ENCODE assay signal across 20 cellular contexts in the genomic region with DNA sequence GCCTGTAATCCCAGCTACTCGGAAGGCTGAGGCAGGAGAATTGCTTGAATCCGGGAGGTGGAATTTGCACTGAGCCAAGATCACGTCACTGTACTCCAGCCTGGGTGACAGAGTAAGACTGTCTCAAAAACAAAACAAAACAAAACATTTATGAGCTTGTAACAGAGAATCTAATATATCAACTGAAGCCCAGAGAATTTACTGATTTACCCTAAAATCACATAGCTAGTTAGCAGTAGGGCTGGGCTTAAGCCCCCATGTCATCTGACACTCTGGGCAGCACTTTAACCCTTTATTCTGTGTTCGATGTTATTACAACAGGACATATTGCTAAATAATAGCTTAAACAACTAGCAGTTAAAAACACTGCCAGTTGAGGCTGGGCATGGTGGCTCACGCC.
DNase-seq lines count a peak whose midpoint lies in the region; ATAC-seq and TF ChIP-seq lines count a peak whose summit lies in the region.
"Had no signal": no experiment of that assay in that cellular context is flagged by ENCODE, and none has a peak within 500 bp of the region (broad histone marks: within the 10 kb centered on the region; RNA-seq: fewer than 3 reads in every experiment).

No MANE protein-coding gene starts in this region.

- H3K27me3 ChIP-seq in esophagus squamous epithelium = no peaks in the 10 kb centered on the region
- H3K27me3 ChIP-seq in vagina = no peaks in the 10 kb centered on the region
- H3K27me3 ChIP-seq: left lung, right lobe of liver, thyroid gland had no signal

- H3K36me3 ChIP-seq in esophagus squamous epithelium (no peaks in the 10 kb centered on the region), vagina (no peaks in the 10 kb centered on the region)
- H3K36me3 ChIP-seq: left lung, right lobe of liver, thyroid gland had no signal

- intact Hi-C loops in natural killer cell (cut with micrococcal nuclease) = no loop called here
- intact Hi-C loops in esophagus squamous epithelium (cut with DNase I) = no loop called here
- intact Hi-C loops in vagina (cut with DNase I) = no loop called here

- no peak for TF ChIP-seq CTCF in natural killer cell (IDR thresholded peaks at IDR 0.05)
- TF ChIP-seq CTCF in esophagus squamous epithelium (IDR thresholded peaks at IDR 0.05) = no peak
- no peak for TF ChIP-seq CTCF in nephron progenitor cell (IDR thresholded peaks at IDR 0.05)
- no peak for TF ChIP-seq CTCF in vagina (IDR thresholded peaks at IDR 0.05)
- no peak for TF ChIP-seq CTCF in GM20000 (IDR thresholded peaks at IDR 0.05; ENCODE audit: extremely low read depth, missing control alignments)

- H3K27ac Mint-ChIP-seq in natural killer cell (peak overlapping the region; percentile 78 to 92), nephron progenitor cell (peak overlapping the region; percentile 15)
- H3K27ac Mint-ChIP-seq in natural killer cell treated with Interleukin-12 subunit alpha and Interleukin-12 subunit beta and Interleukin-15 and Interleukin-18, amount 100 ng/mL, for 72 hours = peak overlapping the region in 1 of 2 donors; percentile 50

- DNase-seq in natural killer cell (no peak), esophagus squamous epithelium (lab: John Stamatoyannopoulos, UW) (no peak), nephron progenitor cell (no peak), vagina (ENCODE audit: extremely low spot score in 2 of 2) (no peak), GM20000 (ENCODE audit: low spot score) (no peak), germinal center (ENCODE audit: low spot score) (no peak)
- no peak for DNase-seq in natural killer cell treated with Interleukin-12 subunit alpha and Interleukin-12 subunit beta and Interleukin-15 and Interleukin-18, amount 100 ng/mL, for 72 hours (ENCODE audit: low spot score)
- DNase-seq in effector CD4-positive, alpha-beta T cell = no peak
- DNase-seq: activated CD4-positive, alpha-beta T cell treated with anti-CD3 and anti-CD28 coated beads, Interleukin-2, amount 50 U/mL, for 4 hours; CD4-positive, alpha-beta memory T cell; DMS79 treated with DMSO at 0.1 percent for 48 hours; effector memory CD4-positive, alpha-beta T cell; left lung; NCI-H1436; NCI-H2171; NCI-H526 treated with DMSO at 0.1 percent for 48 hours; right lobe of liver; SHP77 had no signal

- peaks cover 6 to 34% (median 17%) of the 10 kb centered on the region in 3 donors for H3K4me1 ChIP-seq in esophagus squamous epithelium
- peaks cover 29% of the 10 kb centered on the region for H3K4me1 ChIP-seq in vagina

- WGBS in esophagus squamous epithelium, 2 donors = 76 to 93% methylated on average over 4 to 5 of the region's 5 CpGs

- H3K27me3 Mint-ChIP-seq in natural killer cell (ENCODE audit: low read depth in 2 of 2) (no peaks in the 10 kb centered on the region), nephron progenitor cell (ENCODE audit: low read depth, poor library complexity) (peaks cover 10% of the 10 kb centered on the region)
- no peaks in the 10 kb centered on the region for H3K27me3 Mint-ChIP-seq in natural killer cell treated with Interleukin-12 subunit alpha and Interleukin-12 subunit beta and Interleukin-15 and Interleukin-18, amount 100 ng/mL, for 72 hours
- H3K27me3 Mint-ChIP-seq: CD4-positive, alpha-beta memory T cell; IgD-negative memory B cell had no signal

- peaks cover 72 to 73% of the 10 kb centered on the region in 2 donors for H3K4me1 Mint-ChIP-seq in natural killer cell
- H3K4me1 Mint-ChIP-seq in natural killer cell treated with Interleukin-12 subunit alpha and Interleukin-12 subunit beta and Interleukin-15 and Interleukin-18, amount 100 ng/mL, for 72 hours (ENCODE audit: low read depth in 2 of 2) = peaks cover 50 to 67% of the 10 kb centered on the region in 2 donors
- H3K4me1 Mint-ChIP-seq in nephron progenitor cell = peaks cover 32% of the 10 kb centered on the region

- ATAC-seq in natural killer cell = no peak
- no peak for ATAC-seq in natural killer cell treated with Interleukin-12 subunit alpha and Interleukin-12 subunit beta and Interleukin-15 and Interleukin-18, amount 100 ng/mL, for 72 hours
- ATAC-seq: left lung, right lobe of liver had no signal

- H3K9me3 Mint-ChIP-seq in natural killer cell (no peaks in the 10 kb centered on the region), nephron progenitor cell (no peaks in the 10 kb centered on the region)
- peaks cover 3% of the 10 kb centered on the region for H3K9me3 Mint-ChIP-seq in natural killer cell treated with Interleukin-12 subunit alpha and Interleukin-12 subunit beta and Interleukin-15 and Interleukin-18, amount 100 ng/mL, for 72 hours
- H3K9me3 Mint-ChIP-seq: CD4-positive, alpha-beta memory T cell had no signal

- H3K9me3 ChIP-seq in esophagus squamous epithelium (no peaks in the 10 kb centered on the region), vagina (no peaks in the 10 kb centered on the region)
- H3K9me3 ChIP-seq: left lung, right lobe of liver, thyroid gland had no signal

- H3K27ac ChIP-seq in esophagus squamous epithelium (peak overlapping the region in 3 of 4 donors; percentile 46 to 76 (median 65)), vagina (peak overlapping the region; percentile 55)
- H3K27ac ChIP-seq: right lobe of liver had no signal

- H3K4me3 Mint-ChIP-seq in natural killer cell (no peak overlapping the region), nephron progenitor cell (no peak overlapping the region)
- no peak overlapping the region for H3K4me3 Mint-ChIP-seq in natural killer cell treated with Interleukin-12 subunit alpha and Interleukin-12 subunit beta and Interleukin-15 and Interleukin-18, amount 100 ng/mL, for 72 hours
- H3K4me3 Mint-ChIP-seq: CD4-positive, alpha-beta memory T cell had no signal

- no peak overlapping the region for H3K4me3 ChIP-seq in esophagus squamous epithelium
- no peak overlapping the region for H3K4me3 ChIP-seq in vagina
- H3K4me3 ChIP-seq: left lung, right lobe of liver, thyroid gland had no signal

- H3K36me3 Mint-ChIP-seq in natural killer cell (no peaks in the 10 kb centered on the region), nephron progenitor cell (ENCODE audit: low read depth) (no peaks in the 10 kb centered on the region)
- no peaks in the 10 kb centered on the region for H3K36me3 Mint-ChIP-seq in natural killer cell treated with Interleukin-12 subunit alpha and Interleukin-12 subunit beta and Interleukin-15 and Interleukin-18, amount 100 ng/mL, for 72 hours

- TF ChIP-seq POLR2A in esophagus squamous epithelium (IDR thresholded peaks at IDR 0.05) = no peak
- no peak for TF ChIP-seq POLR2A in vagina (IDR thresholded peaks at IDR 0.05)
